ENCODE assay signal across 8 cellular contexts in the genomic region with DNA sequence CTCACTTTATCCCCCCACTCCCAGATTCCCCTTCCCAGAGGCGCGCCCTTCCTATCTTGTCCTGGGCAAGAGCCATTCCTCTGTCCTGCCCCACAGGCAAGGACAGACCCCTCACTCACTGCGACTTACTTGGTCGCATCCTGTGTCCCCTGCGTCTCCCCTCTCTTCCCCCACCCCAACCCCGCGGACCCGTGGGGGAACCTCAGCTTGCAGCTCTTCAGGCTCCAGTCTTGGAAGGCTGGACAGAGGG. TPM values are rescaled to one million over a fixed set of nuclear protein-coding genes. Genes with fewer than 3 reads are reported as not detected.
DNase-seq lines count a peak whose midpoint lies in the region; ATAC-seq and TF ChIP-seq lines count a peak whose summit lies in the region.

No MANE protein-coding gene starts in this region.

- TF ChIP-seq CTCF in brain (conservative IDR thresholded peaks at IDR 0.05): no peak
- TF ChIP-seq CTCF in lung (IDR thresholded peaks at IDR 0.05; ENCODE audit: control extremely low read depth, extremely low read depth): no peak
- no peak for TF ChIP-seq CTCF in thoracic aorta (IDR thresholded peaks at IDR 0.05)

- ATAC-seq in activated CD4-positive, alpha-beta T cell treated with anti-CD3 and anti-CD28 coated beads for 36 hours: no peak
- no peak for ATAC-seq in lung (ENCODE audit: insufficient read depth, low FRiP score)
- ATAC-seq in thoracic aorta (ENCODE audit: insufficient number of reproducible peaks, low FRiP score, low read depth): no peak
- no peak for ATAC-seq in HG03280 (IDR thresholded peaks at IDR 0.05; ENCODE audit: unreplicated experiment)

- H3K4me3 ChIP-seq in lung (peak overlapping the region; percentile 30), thoracic aorta (peak overlapping the region; percentile 75)

- no peak for DNase-seq in activated CD4-positive, alpha-beta T cell treated with anti-CD3 and anti-CD28 coated beads for 36 hours
- DNase-seq in activated CD4-positive, alpha-beta T cell treated with anti-CD3 and anti-CD28 coated beads for 48 hours: no peak
- DNase-seq in lung (ENCODE audit: low spot score) (no peak), thoracic aorta (ENCODE audit: low spot score) (no peak), NCI-H345 treated with DMSO at 0.1 percent for 48 hours (lab: John Stamatoyannopoulos, UW; ENCODE audit: unreplicated experiment) (no peak), DMS153 treated with DMSO at 0.1 percent for 48 hours (lab: John Stamatoyannopoulos, UW; ENCODE audit: unreplicated experiment) (no peak)

- WGBS in lung, 2 donors: 0 to 1% methylated on average over 8 of the region's 8 CpGs

- no peaks in the 10 kb centered on the region for H3K27me3 ChIP-seq in lung (ENCODE audit: control insufficient read depth, insufficient read depth)
- H3K27me3 ChIP-seq in thoracic aorta (replicated peaks; ENCODE audit: insufficient read depth): no peaks in the 10 kb centered on the region

- H3K4me1 Mint-ChIP-seq in activated CD4-positive, alpha-beta T cell treated with anti-CD3 and anti-CD28 coated beads for 36 hours: peaks cover 17% of the 10 kb centered on the region
- peaks cover 26% of the 10 kb centered on the region for H3K4me1 Mint-ChIP-seq in brain

- H3K4me3 Mint-ChIP-seq in activated CD4-positive, alpha-beta T cell treated with anti-CD3 and anti-CD28 coated beads for 36 hours: peak overlapping the region; percentile 53
- H3K4me3 Mint-ChIP-seq in brain: peak overlapping the region; percentile 83 to 90 (median 87)

- intact Hi-C loops in activated CD4-positive, alpha-beta T cell treated with anti-CD3 and anti-CD28 coated beads for 36 hours (cut with DNase I, micrococcal nuclease): loop anchor here in 1 of 2 experiments (5.0 kb wide), 1 partner anchor 177 kb away; no protein-coding TSS in a partner anchor

- POLR2A ChIA-PET in activated CD4-positive, alpha-beta T cell treated with anti-CD3 and anti-CD28 coated beads for 36 hours (lab: Charles Lee): no interaction called here

- CTCF ChIA-PET in activated CD4-positive, alpha-beta T cell treated with anti-CD3 and anti-CD28 coated beads for 36 hours (lab: Charles Lee): interaction anchor here (1.3 kb wide), 1 partner anchor 9 kb away, joined by 4 read pairs; no protein-coding TSS in a partner anchor

- H3K9me3 ChIP-seq in lung (ENCODE audit: control insufficient read depth in 2 of 2, insufficient read depth in 1 of 2, low read length in 1 of 2) (no peaks in the 10 kb centered on the region), thoracic aorta (no peaks in the 10 kb centered on the region)

- H3K36me3 Mint-ChIP-seq in activated CD4-positive, alpha-beta T cell treated with anti-CD3 and anti-CD28 coated beads for 36 hours (ENCODE audit: low read depth): no peaks in the 10 kb centered on the region
- H3K36me3 Mint-ChIP-seq in brain: no peaks in the 10 kb centered on the region

- H3K27ac ChIP-seq in lung (ENCODE audit: low read depth in 1 of 2, low read length in 1 of 2) (peak overlapping the region; percentile 62 to 81), thoracic aorta (peak overlapping the region; percentile 84 to 95)

- peaks cover 58% of the 10 kb centered on the region for H3K27me3 Mint-ChIP-seq in activated CD4-positive, alpha-beta T cell treated with anti-CD3 and anti-CD28 coated beads for 36 hours
- peaks cover 76% of the 10 kb centered on the region for H3K27me3 Mint-ChIP-seq in brain

- peaks cover 6 to 8% of the 10 kb centered on the region in 2 donors for H3K4me1 ChIP-seq in lung (ENCODE audit: control insufficient read depth in 2 of 2, insufficient read depth in 2 of 2, low read length in 2 of 2)
- H3K4me1 ChIP-seq in thoracic aorta (ENCODE audit: control insufficient read depth in 1 of 2, low read depth in 2 of 2): peaks cover 26 to 77% of the 10 kb centered on the region in 2 donors

- peaks cover 4% of the 10 kb centered on the region for H3K9me3 Mint-ChIP-seq in activated CD4-positive, alpha-beta T cell treated with anti-CD3 and anti-CD28 coated beads for 36 hours (ENCODE audit: low read depth)
- peaks cover 0 to 17% (median 0%) of the 10 kb centered on the region in 5 experiments for H3K9me3 Mint-ChIP-seq in brain

- no peak overlapping the region for H3K27ac Mint-ChIP-seq in activated CD4-positive, alpha-beta T cell treated with anti-CD3 and anti-CD28 coated beads for 36 hours
- H3K27ac Mint-ChIP-seq in brain: peak overlapping the region in 4 of 5 experiments; percentile 25 to 82 (median 42)

- H3K36me3 ChIP-seq in lung (ENCODE audit: control insufficient read depth in 2 of 2, insufficient read depth in 2 of 2, low read length in 2 of 2) (no peaks in the 10 kb centered on the region), thoracic aorta (no peaks in the 10 kb centered on the region)

RNA-seq across cellular contexts. Expression of gene GGTA1, which starts 0.5 kb away (rescaled TPM):
- not detected for total RNA-seq in activated CD4-positive, alpha-beta T cell treated with anti-CD3 and anti-CD28 coated beads for 36 hours
- polyA plus RNA-seq in brain (ENCODE audit: insufficient read depth, low read depth, low replicate concordance) (6.2 TPM), lung (1 to 10 TPM; 1.5 to 5.4 TPM)
- total RNA-seq in lung (1 to 10 TPM; 6.3 to 6.6 TPM), thoracic aorta (100 to 1,000 TPM in 1 of 2 donors, 10 to 100 TPM in 1; 55.1 to 102 TPM)

Comparison
In these comparisons a context has a peak if more than half of its experiments do, and no peak if none do; other contexts are left out.
1. RNA of gene GGTA1, which starts 0.5 kb away (total RNA-seq): 55.1 to 102 TPM in thoracic aorta; 6.3 to 6.6 TPM in lung and not detected in activated CD4-positive, alpha-beta T cell treated with anti-CD3 and anti-CD28 coated beads for 36 hours; every median in the first group is over 4 times any median in the second.